In genomic region chr14:76641541-76641940, GRCh38 we compare ENCODE assay signal across 29 cellular contexts.
"Had no signal": no experiment of that assay in that cellular context is flagged by ENCODE, and none has a peak within 500 bp of the region (broad histone marks: within the 10 kb centered on the region; RNA-seq: fewer than 3 reads in every experiment).

No MANE protein-coding gene starts in this region.

- H3K9me3 Mint-ChIP-seq: natural killer cell treated with Interleukin-12 subunit alpha and Interleukin-12 subunit beta and Interleukin-15 and Interleukin-18, amount 100 ng/mL, for 72 hours; stimulated activated naive CD8-positive, alpha-beta T cell treated with anti-CD3 and anti-CD28 coated beads, Interleukin-15, amount 100 ng/mL, for 72 hours had no signal

- H3K36me3 ChIP-seq: pancreas, prostate gland, right lobe of liver, sigmoid colon, suprapubic skin, tibial artery, transverse colon, upper lobe of right lung, vagina had no signal

- H3K27ac Mint-ChIP-seq: naive B cell; naive thymus-derived CD8-positive, alpha-beta T cell; natural killer cell treated with Interleukin-12 subunit alpha and Interleukin-12 subunit beta and Interleukin-15 and Interleukin-18, amount 100 ng/mL, for 72 hours; nephron progenitor cell; stimulated activated memory B cell treated with anti-CD40 and anti-IgM and Interleukin-4, amounts not matched to agents 10 μg/mL and 1 μg/mL and 100 μg/mL, for 72 hours; stimulated activated naive CD8-positive, alpha-beta T cell treated with anti-CD3 and anti-CD28 coated beads, Interleukin-15, amount 100 ng/mL, for 72 hours; type B pancreatic cell had no signal

- DNase-seq: naive B cell; naive thymus-derived CD8-positive, alpha-beta T cell; nephron progenitor cell; occipital lobe; retina; right cardiac atrium; small intestine; stimulated activated CD4-positive, alpha-beta T cell treated with anti-CD3 and anti-CD28 coated beads, Interleukin-15, amount 100 ng/mL, for 24 hours; stimulated activated CD4-positive, alpha-beta T cell treated with anti-CD3 and anti-CD28 coated beads, Interleukin-4, amount 100 ng/mL, for 1 hour; stimulated activated CD4-positive, alpha-beta T cell treated with anti-CD3 and anti-CD28 coated beads, Interleukin-4, amount 100 ng/mL, for 4 hours; stimulated activated CD8-positive, alpha-beta memory T cell treated with anti-CD3 and anti-CD28 coated beads, Interleukin-4, amount 100 ng/mL, for 48 hours; stimulated activated naive CD4-positive, alpha-beta T cell; stimulated activated naive CD8-positive, alpha-beta T cell treated with anti-CD3 and anti-CD28 coated beads, Interleukin-15, amount 100 ng/mL, for 72 hours; stimulated activated naive CD8-positive, alpha-beta T cell treated with anti-CD3 and anti-CD28 coated beads, Interleukin-15, Interleukin-2, amounts not matched to agents 100 U/mL and 50 U/mL, for 24 hours; substantia nigra; testis; tibial artery; transverse colon; upper lobe of right lung had no signal

- FAIRE-seq: pancreas, small intestine had no signal

- H3K4me3 ChIP-seq: pancreas, prostate gland, right lobe of liver, sigmoid colon, suprapubic skin, testis, tibial artery, transverse colon, upper lobe of right lung, vagina had no signal

- H3K4me1 Mint-ChIP-seq: naive B cell; stimulated activated memory B cell treated with anti-CD40 and anti-IgM and Interleukin-4, amounts not matched to agents 10 μg/mL and 1 μg/mL and 100 μg/mL, for 72 hours; stimulated activated naive CD8-positive, alpha-beta T cell treated with anti-CD3 and anti-CD28 coated beads, Interleukin-15, amount 100 ng/mL, for 72 hours had no signal

- H3K36me3 Mint-ChIP-seq: naive thymus-derived CD8-positive, alpha-beta T cell; natural killer cell treated with Interleukin-12 subunit alpha and Interleukin-12 subunit beta and Interleukin-15 and Interleukin-18, amount 100 ng/mL, for 72 hours; stimulated activated memory B cell treated with anti-CD40 and anti-IgM and Interleukin-4, amounts not matched to agents 10 μg/mL and 1 μg/mL and 100 μg/mL, for 72 hours had no signal

- H3K27me3 ChIP-seq: pancreas, right lobe of liver, sigmoid colon, testis, upper lobe of right lung, vagina had no signal

- H3K4me1 ChIP-seq: pancreas, prostate gland, suprapubic skin, testis, tibial artery, transverse colon, upper lobe of right lung, vagina had no signal

- H3K27ac ChIP-seq: pancreas, prostate gland, right lobe of liver, sigmoid colon, suprapubic skin, testis, tibial artery, transverse colon, upper lobe of right lung, vagina had no signal

- H3K9me3 ChIP-seq: pancreas, prostate gland, right lobe of liver, sigmoid colon, suprapubic skin, testis, transverse colon, upper lobe of right lung, vagina had no signal

- H3K4me3 Mint-ChIP-seq: naive B cell; naive thymus-derived CD8-positive, alpha-beta T cell; natural killer cell treated with Interleukin-12 subunit alpha and Interleukin-12 subunit beta and Interleukin-15 and Interleukin-18, amount 100 ng/mL, for 72 hours; nephron progenitor cell; neural crest cell; stimulated activated memory B cell treated with anti-CD40 and anti-IgM and Interleukin-4, amounts not matched to agents 10 μg/mL and 1 μg/mL and 100 μg/mL, for 72 hours; stimulated activated naive CD8-positive, alpha-beta T cell treated with anti-CD3 and anti-CD28 coated beads, Interleukin-15, amount 100 ng/mL, for 72 hours; type B pancreatic cell had no signal
